In the genomic region with DNA sequence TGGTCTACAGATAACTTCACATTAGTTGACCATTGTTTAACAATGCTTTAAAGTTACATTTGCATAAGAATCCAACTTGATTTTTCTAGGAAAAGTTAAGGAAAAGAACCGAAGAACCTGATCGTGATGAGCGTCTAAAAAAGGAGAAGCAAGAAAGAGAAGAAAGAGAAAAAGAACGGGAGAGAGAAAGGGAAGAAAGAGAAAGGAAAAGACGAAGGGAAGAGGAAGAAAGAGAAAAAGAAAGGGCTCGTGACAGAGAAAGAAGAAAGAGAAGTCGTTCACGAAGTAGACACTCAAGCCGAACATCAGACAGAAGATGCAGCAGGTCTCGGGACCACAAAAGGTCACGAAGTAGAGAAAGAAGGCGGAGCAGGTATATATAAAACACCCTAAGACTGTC, we compare ENCODE assay signal across 1 cellular context.
TF ChIP-seq lines count a peak whose summit lies in the region.

No MANE protein-coding gene starts in this region.

TF ChIP-seq in K562, 482 proteins besides CTCF, POLR2A, EP300 and RAD21:
- TF ChIP-seq ZZZ3 (IDR thresholded peaks at IDR 0.05) (0 out of 2 replicates have a peak, but pooled peaks have one; percentile 53), PML (IDR thresholded peaks at IDR 0.05; ENCODE audit: low read length) (no peak)
